Comparison of ENCODE assay signal across 15 cellular contexts in genomic region chr11:108797578-108798100, GRCh38.
DNase-seq lines count a peak whose midpoint lies in the region; ATAC-seq, FAIRE-seq and TF ChIP-seq lines count a peak whose summit lies in the region.
"Had no signal": no experiment of that assay in that cellular context is flagged by ENCODE, and none has a peak within 500 bp of the region (broad histone marks: within the 10 kb centered on the region; RNA-seq: fewer than 3 reads in every experiment).

No MANE protein-coding gene starts in this region.

- intact Hi-C loops in vagina (cut with DNase I) (no loop called here), left cardiac atrium (cut with DNase I) (no loop called here), head of caudate nucleus (cut with DNase I) (no loop called here)

- ATAC-seq in A549 (no peak), left cardiac atrium (no peak)

- H2BK20ac ChIP-seq in H1 (ENCODE audit: low read length): no peak overlapping the region

- no peak overlapping the region for H4K8ac ChIP-seq in H1 (ENCODE audit: extremely low read depth, insufficient read depth, low read length)

- H3K36me3 ChIP-seq in BLaER1 treated with 17β-estradiol and CSF1 and Interleukin-3, amounts not matched to agents 10 nM and 100 nM: peaks cover 0 to 6% (median 0%) of the 10 kb centered on the region in 11 experiments; a peak in 4 of 22 replicates
- H3K36me3 ChIP-seq in H1 (ENCODE audit: control insufficient read depth in 2 of 4, insufficient read depth in 4 of 4, low read length in 3 of 4) (no peaks in the 10 kb centered on the region), vagina (no peaks in the 10 kb centered on the region)
- H3K36me3 ChIP-seq: BE2C had no signal

- TF ChIP-seq CTCF in A549 (IDR thresholded peaks at IDR 0.05): no peak
- no peak for TF ChIP-seq CTCF in H1 (IDR thresholded peaks at IDR 0.05; ENCODE audit: control extremely low read depth in 1 of 3, insufficient read depth in 1 of 3, low read depth in 1 of 3, low read length in 3 of 3)
- TF ChIP-seq CTCF in vagina (IDR thresholded peaks at IDR 0.05): no peak

- no peak overlapping the region for H2BK5ac ChIP-seq in H1 (ENCODE audit: low read depth, low read length)

- POLR2A ChIA-PET in A549 (lab: Yijun Ruan, JAX): no interaction called here
- POLR2A ChIA-PET in H1 (lab: Charles Lee; ENCODE audit: partially characterized antibody): no interaction called here

- no peak for TF ChIP-seq EP300 in A549 (IDR thresholded peaks at IDR 0.05)
- TF ChIP-seq EP300 in H1 (IDR thresholded peaks at IDR 0.05; ENCODE audit: borderline replicate concordance in 1 of 2, low read depth in 2 of 2, low read length in 2 of 2): no peak

- H3K23me2 ChIP-seq in H1 (ENCODE audit: low read depth, low read length): no peaks in the 10 kb centered on the region

- H3K4me3 ChIP-seq in A549 (no peak overlapping the region), H1 (ENCODE audit: extremely low read depth in 1 of 4, insufficient read depth in 2 of 4, low read depth in 3 of 4, low read length in 4 of 4) (no peak overlapping the region), vagina (no peak overlapping the region)
- no peak overlapping the region; a peak in 2 of 20 replicates for H3K4me3 ChIP-seq in BLaER1 treated with 17β-estradiol and CSF1 and Interleukin-3, amounts not matched to agents 10 nM and 100 nM
- H3K4me3 ChIP-seq: GM23338 had no signal

- CTCF ChIA-PET in A549 (lab: Yijun Ruan, JAX) (no interaction called here), H1 (lab: Charles Lee; ENCODE audit: partially characterized antibody) (interaction anchor here (1.3 kb wide), 1 partner anchor 10 kb away, joined by 4 read pairs; no protein-coding TSS in a partner anchor)

- no peak for DNase-seq in A549 (ENCODE audit: low read depth in 1 of 2, low spot score in 1 of 2)
- DNase-seq in NCI-H2227 treated with DMSO at 0.1 percent for 48 hours (lab: John Stamatoyannopoulos, UW): peak; percentile 40
- no peak for DNase-seq in H1 (ENCODE audit: low read depth in 1 of 2, low spot score in 2 of 2)
- DNase-seq in vagina (ENCODE audit: extremely low spot score in 2 of 2): no peak
- DNase-seq in left cardiac atrium: no peak
- DNase-seq in head of caudate nucleus: no peak
- DNase-seq: BE2C; Caco-2; CD8-positive, alpha-beta memory T cell; DMS53; GF-D8; H9 had no signal

- H3K4me1 ChIP-seq in A549 (peaks cover 7% of the 10 kb centered on the region; the same call in 2 of the 3 replicates), H1 (replicated peaks in 1 of 4; ENCODE audit: control insufficient read depth in 3 of 4, insufficient read depth in 4 of 4, low read length in 3 of 4) (peaks cover 0 to 9% (median under 1%) of the 10 kb centered on the region in 4 experiments; a peak in 3 of 7 replicates), vagina (no peaks in the 10 kb centered on the region)
- peaks cover 16 to 28% (median 22%) of the 10 kb centered on the region in 10 experiments for H3K4me1 ChIP-seq in BLaER1 treated with 17β-estradiol and CSF1 and Interleukin-3, amounts not matched to agents 10 nM and 100 nM

- 0 out of 2 replicates have a peak overlapping the region, but pooled peaks have one; percentile 39 for H3K18ac ChIP-seq in H1 (ENCODE audit: extremely low read depth, low read length)

- H2AFZ ChIP-seq in H1 (ENCODE audit: low read length): no peak overlapping the region
- H2AFZ ChIP-seq: GM23338 had no signal

- no peaks in the 10 kb centered on the region; the same call in 1 of the 2 replicates for H3K79me1 ChIP-seq in H1 (ENCODE audit: low read depth, low read length)

- TF ChIP-seq POLR2A in A549 (IDR thresholded peaks at IDR 0.05; ENCODE audit: low read length) (no peak), H1 (IDR thresholded peaks at IDR 0.05; ENCODE audit: control extremely low read depth in 1 of 2, low read depth in 2 of 2, low read length in 2 of 2) (no peak), vagina (IDR thresholded peaks at IDR 0.05) (no peak)

- H2BK12ac ChIP-seq in H1 (ENCODE audit: low read depth, low read length): no peak overlapping the region

- H4K20me1 ChIP-seq in BLaER1 treated with 17β-estradiol and CSF1 and Interleukin-3, amounts not matched to agents 10 nM and 100 nM: peaks cover 0 to 96% (median 28%) of the 10 kb centered on the region in 11 experiments; a peak in 14 of 22 replicates
- no peaks in the 10 kb centered on the region for H4K20me1 ChIP-seq in H1 (replicated peaks in 1 of 2; ENCODE audit: control insufficient read depth in 1 of 2, insufficient read depth in 2 of 2, low read length in 2 of 2)

- no peak overlapping the region for H2BK15ac ChIP-seq in H1 (ENCODE audit: low read length)

- H4K91ac ChIP-seq in H1 (replicated peaks; ENCODE audit: insufficient read length, low read length): no peak overlapping the region

- TF ChIP-seq RAD21 in A549 (conservative IDR thresholded peaks at IDR 0.05 in 1 of 2, IDR thresholded peaks at IDR 0.05 in 1 of 2) (no peak), H1 (IDR thresholded peaks at IDR 0.05 in 1 of 2, conservative IDR thresholded peaks at IDR 0.05 in 1 of 2; ENCODE audit: low read depth in 2 of 2, low read length in 2 of 2) (no peak)

- H3K79me2 ChIP-seq in H1 (ENCODE audit: control insufficient read depth in 1 of 2, insufficient read depth in 2 of 2, low read length in 2 of 2): peaks cover 0 to 14% of the 10 kb centered on the region in 2 experiments; a peak in 2 of 4 replicates

- no peak overlapping the region for H3K23ac ChIP-seq in H1 (ENCODE audit: insufficient read length)

- no peak overlapping the region for H3K56ac ChIP-seq in H1 (replicated peaks; ENCODE audit: insufficient read length, low read depth, low read length)

- 79% methylated on average over 4 of the region's 4 CpGs for WGBS in A549 (ENCODE audit: missing lambda C conversion rate)
- 86% methylated on average over 4 of the region's 4 CpGs; no CpG with 5 or more reads in 1 of the 2 experiments for WGBS in H1 (ENCODE audit: extremely low coverage in 1 of 2, insufficient coverage in 1 of 2, insufficient read length in 1 of 2, insufficient replicate concordance in 2 of 2, low coverage in 1 of 2, low lambda C conversion rate in 2 of 2, missing lambda C conversion rate in 1 of 2), 2 experiments

- H3K14ac ChIP-seq in H1 (ENCODE audit: insufficient read length): no peak overlapping the region

- H3K9ac ChIP-seq in BLaER1 treated with 17β-estradiol and CSF1 and Interleukin-3, amounts not matched to agents 10 nM and 100 nM: 0 out of 22 replicates have a peak overlapping the region, but pooled peaks of 1 of the 11 experiments have one; percentile 5
- no peak overlapping the region for H3K9ac ChIP-seq in H1 (replicated peaks in 1 of 4; ENCODE audit: extremely low read depth in 1 of 4, low read depth in 3 of 4, low read length in 3 of 4)

- FAIRE-seq in A549 (lab: Jason Lieb, UNC) (no peak), H1 (lab: Jason Lieb, UNC) (no peak)
- FAIRE-seq: GM18507 had no signal

- no peaks in the 10 kb centered on the region for H3K27me3 ChIP-seq in BLaER1 treated with 17β-estradiol and CSF1 and Interleukin-3, amounts not matched to agents 10 nM and 100 nM
- H3K27me3 ChIP-seq in H1 (replicated peaks in 1 of 4; ENCODE audit: control insufficient read depth in 3 of 4, extremely low read depth in 1 of 4, insufficient read depth in 3 of 4, low read length in 3 of 4) (no peaks in the 10 kb centered on the region), vagina (no peaks in the 10 kb centered on the region)
- H3K27me3 ChIP-seq: BE2C had no signal

- H4K5ac ChIP-seq in H1 (ENCODE audit: insufficient read length, low read depth, low read length): no peak overlapping the region

- H3K27ac ChIP-seq in A549 (no peak overlapping the region), H1 (ENCODE audit: low read depth, low read length) (no peak overlapping the region), vagina (no peak overlapping the region)
- peak overlapping the region in 3 of 11 experiments; percentile 11 to 18 (median 17); a peak in 3 of 22 replicates for H3K27ac ChIP-seq in BLaER1 treated with 17β-estradiol and CSF1 and Interleukin-3, amounts not matched to agents 10 nM and 100 nM

- H3K4me2 ChIP-seq in A549: no peak overlapping the region
- H3K4me2 ChIP-seq in BLaER1 treated with 17β-estradiol and CSF1 and Interleukin-3, amounts not matched to agents 10 nM and 100 nM: peak overlapping the region; percentile 58 to 76 (median 64)
- H3K4me2 ChIP-seq in H1 (ENCODE audit: insufficient read depth in 1 of 2, low read depth in 2 of 2, low read length in 2 of 2): no peak overlapping the region

- H3K9me3 ChIP-seq in A549 (no peaks in the 10 kb centered on the region), H1 (ENCODE audit: insufficient read depth in 2 of 2, low read depth in 1 of 2, low read length in 1 of 2) (no peaks in the 10 kb centered on the region), vagina (no peaks in the 10 kb centered on the region)
- H3K9me3 ChIP-seq in BLaER1 treated with 17β-estradiol and CSF1 and Interleukin-3, amounts not matched to agents 10 nM and 100 nM (replicated peaks in 1 of 11): peaks cover 0 to 7% (median 0%) of the 10 kb centered on the region in 11 experiments; a peak in 4 of 22 replicates
- H3K9me3 ChIP-seq: BE2C, Caco-2 had no signal

- no peak overlapping the region for H2AK5ac ChIP-seq in H1 (ENCODE audit: low read depth, low read length)

- no peak overlapping the region for H3K4ac ChIP-seq in H1 (replicated peaks; ENCODE audit: insufficient read length, low read depth, low read length)

- no peak overlapping the region for H2BK120ac ChIP-seq in H1 (replicated peaks; ENCODE audit: low read depth, low read length)

TF ChIP-seq in A549, 52 proteins besides CTCF, POLR2A, EP300 and RAD21:
- peak; percentile 14 for TF ChIP-seq MAFK (IDR thresholded peaks at IDR 0.05; ENCODE audit: partially characterized antibody)
- TF ChIP-seq, protein P1, sequence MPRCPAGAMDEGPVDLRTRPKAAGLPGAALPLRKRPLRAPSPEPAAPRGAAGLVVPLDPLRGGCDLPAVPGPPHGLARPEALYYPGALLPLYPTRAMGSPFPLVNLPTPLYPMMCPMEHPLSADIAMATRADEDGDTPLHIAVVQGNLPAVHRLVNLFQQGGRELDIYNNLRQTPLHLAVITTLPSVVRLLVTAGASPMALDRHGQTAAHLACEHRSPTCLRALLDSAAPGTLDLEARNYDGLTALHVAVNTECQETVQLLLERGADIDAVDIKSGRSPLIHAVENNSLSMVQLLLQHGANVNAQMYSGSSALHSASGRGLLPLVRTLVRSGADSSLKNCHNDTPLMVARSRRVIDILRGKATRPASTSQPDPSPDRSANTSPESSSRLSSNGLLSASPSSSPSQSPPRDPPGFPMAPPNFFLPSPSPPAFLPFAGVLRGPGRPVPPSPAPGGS (IDR thresholded peaks at IDR 0.05): no peak
TF ChIP-seq in A549: peak in this region for 1.

TF ChIP-seq in H1, 55 proteins besides CTCF, POLR2A, EP300 and RAD21 (continues in another document):
- TF ChIP-seq JUND (IDR thresholded peaks at IDR 0.05; ENCODE audit: low read length): no peak
- TF ChIP-seq BACH1 (IDR thresholded peaks at IDR 0.05; ENCODE audit: low read length): no peak
- no peak for TF ChIP-seq NRF1 (IDR thresholded peaks at IDR 0.05; ENCODE audit: low read depth, low read length)
- TF ChIP-seq HDAC6 (IDR thresholded peaks at IDR 0.05; ENCODE audit: low read depth, low read length): no peak
- no peak for TF ChIP-seq RNF2 (IDR thresholded peaks at IDR 0.05; ENCODE audit: borderline replicate concordance, low read depth, low read length, missing control alignments, poor library complexity, severe bottlenecking)
- no peak for TF ChIP-seq KDM1A (IDR thresholded peaks at IDR 0.05; ENCODE audit: borderline replicate concordance, low read length)

Comparison
In these comparisons a context has a peak if more than half of its experiments do, and no peak if none do; other contexts are left out.
1. H3K4me2 ChIP-seq: peak in BLaER1 treated with 17β-estradiol and CSF1 and Interleukin-3, amounts not matched to agents 10 nM and 100 nM (11 of 11); none in A549 (single experiment) and H1 (0 of 2).
2. Of the 18 proteins assayed by ChIP-seq in both H1 and A549: peak only in H1: none; only in A549: MAFK; in both: none; in neither: 17.